In the genomic region with DNA sequence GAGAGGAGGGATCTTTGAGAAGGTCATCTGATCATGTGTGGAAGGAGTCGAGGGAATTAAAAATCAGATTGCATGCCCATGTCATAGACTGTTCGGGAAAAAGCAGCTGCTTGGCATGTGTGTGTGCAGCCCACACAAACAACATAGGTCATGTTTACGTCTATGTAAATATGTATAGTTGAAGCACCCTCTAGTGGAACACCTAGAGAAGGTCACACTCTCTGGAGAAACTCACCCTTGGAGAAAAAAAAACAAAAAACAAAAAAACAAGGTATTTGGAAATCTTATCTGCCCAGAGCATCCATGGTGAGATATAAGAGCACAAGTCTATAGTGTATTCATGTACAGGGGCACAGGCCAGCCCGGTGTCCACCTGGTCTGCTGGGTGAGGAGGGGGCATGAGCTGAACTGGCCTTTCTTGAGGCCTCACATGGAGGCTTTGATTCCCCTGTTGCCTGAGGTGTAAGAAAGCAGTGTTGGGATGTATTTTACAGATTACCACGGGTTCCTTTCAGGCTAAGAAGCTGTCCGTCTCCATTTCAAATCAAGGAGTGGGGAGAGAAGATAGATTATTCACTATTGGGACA, we compare ENCODE assay signal across 8 cellular contexts.
DNase-seq lines count a peak whose midpoint lies in the region; ATAC-seq and TF ChIP-seq lines count a peak whose summit lies in the region.

No MANE protein-coding gene starts in this region.

- peaks cover 9% of the 10 kb centered on the region for H3K27me3 Mint-ChIP-seq in activated CD4-positive, alpha-beta memory T cell treated with anti-CD3 and anti-CD28 coated beads for 36 hours

- no peak for TF ChIP-seq POLR2A in spleen (IDR thresholded peaks at IDR 0.05)

- DNase-seq in cardiac muscle cell (ENCODE audit: low read depth in 1 of 2, low spot score in 1 of 2) (peak; percentile 30 to 46), cardiac septum (ENCODE audit: low spot score) (no peak), SK-N-DZ (ENCODE audit: low spot score) (peak; percentile 66), left lobe of liver (ENCODE audit: low spot score) (no peak), NCI-H774 (lab: John Stamatoyannopoulos, UW) (no peak), spleen (no peak)
- no peak for DNase-seq in activated CD4-positive, alpha-beta memory T cell treated with anti-CD3 and anti-CD28 coated beads for 36 hours

- WGBS in spleen, 5 donors = 52 to 70% (median 63%) methylated on average over 6 of the region's 6 CpGs

- H3K27me3 ChIP-seq in cardiac muscle cell (no peaks in the 10 kb centered on the region), spleen (replicated peaks in 1 of 7) (no peaks in the 10 kb centered on the region)

- no peak overlapping the region for H3K4me3 Mint-ChIP-seq in activated CD4-positive, alpha-beta memory T cell treated with anti-CD3 and anti-CD28 coated beads for 36 hours

- H3K9me3 ChIP-seq in cardiac muscle cell (ENCODE audit: low read depth) (no peaks in the 10 kb centered on the region), spleen (peaks cover 0 to 7% (median 0%) of the 10 kb centered on the region in 8 donors)

- H3K36me3 Mint-ChIP-seq in activated CD4-positive, alpha-beta memory T cell treated with anti-CD3 and anti-CD28 coated beads for 36 hours = no peaks in the 10 kb centered on the region

- CTCF ChIA-PET in activated CD4-positive, alpha-beta memory T cell treated with anti-CD3 and anti-CD28 coated beads for 36 hours (lab: Charles Lee) = interaction anchor here (0.8 to 2.4 kb wide), 6 partner anchors 9 to 282 kb away, joined by 3 to 22 read pairs (median 5); no protein-coding TSS in a partner anchor

- peak; percentile 60 for ATAC-seq in HG03196 (IDR thresholded peaks at IDR 0.05; ENCODE audit: unreplicated experiment)
- ATAC-seq in left lobe of liver = peak; percentile 66

- no peaks in the 10 kb centered on the region for H3K9me3 Mint-ChIP-seq in activated CD4-positive, alpha-beta memory T cell treated with anti-CD3 and anti-CD28 coated beads for 36 hours

- H3K27ac ChIP-seq in cardiac muscle cell (no peak overlapping the region), spleen (no peak overlapping the region)

- no peaks in the 10 kb centered on the region for H3K36me3 ChIP-seq in cardiac muscle cell
- no peaks in the 10 kb centered on the region for H3K36me3 ChIP-seq in spleen

- no peaks in the 10 kb centered on the region for H3K4me1 Mint-ChIP-seq in activated CD4-positive, alpha-beta memory T cell treated with anti-CD3 and anti-CD28 coated beads for 36 hours (ENCODE audit: low read depth)

- POLR2A ChIA-PET in activated CD4-positive, alpha-beta memory T cell treated with anti-CD3 and anti-CD28 coated beads for 36 hours (lab: Charles Lee) = interaction anchor here (0.7 kb wide), 1 partner anchor 1770 kb away, joined by 3 read pairs; no protein-coding TSS in a partner anchor

- intact Hi-C loops in cardiac septum (cut with DNase I) (no loop called here), spleen (cut with DNase I; ENCODE audit: low total_unique reads) (no loop called here)
- intact Hi-C loops in activated CD4-positive, alpha-beta memory T cell treated with anti-CD3 and anti-CD28 coated beads for 36 hours (cut with micrococcal nuclease) = loop anchor here (1.0 kb wide), 1 partner anchor 92 kb away; no protein-coding TSS in a partner anchor

- no peak overlapping the region for H3K4me3 ChIP-seq in cardiac muscle cell
- H3K4me3 ChIP-seq in spleen = no peak overlapping the region

- TF ChIP-seq CTCF in cardiac muscle cell (IDR thresholded peaks at IDR 0.05; ENCODE audit: low read depth, low read length) (peak; percentile 47), spleen (IDR thresholded peaks at IDR 0.05 in 8 of 11, conservative IDR thresholded peaks at IDR 0.05 in 3 of 11) (peak in 3 of 11 experiments; percentile 21 to 36 (median 35))

- H3K4me1 ChIP-seq in cardiac muscle cell (ENCODE audit: low read depth) (peaks cover 12% of the 10 kb centered on the region), spleen (no peaks in the 10 kb centered on the region)

- no peak overlapping the region for H3K27ac Mint-ChIP-seq in activated CD4-positive, alpha-beta memory T cell treated with anti-CD3 and anti-CD28 coated beads for 36 hours

Comparison
In these comparisons a context has a peak if more than half of its experiments do, and no peak if none do; other contexts are left out.
1. DNase-seq: peak in cardiac muscle cell (2 of 2) and SK-N-DZ (single experiment); none in cardiac septum (single experiment), left lobe of liver (single experiment), NCI-H774 (single experiment), activated CD4-positive, alpha-beta memory T cell treated with anti-CD3 and anti-CD28 coated beads for 36 hours (single experiment) and spleen (single experiment).